Comparison of ENCODE assay signal across 1 cellular context in the genomic region with DNA sequence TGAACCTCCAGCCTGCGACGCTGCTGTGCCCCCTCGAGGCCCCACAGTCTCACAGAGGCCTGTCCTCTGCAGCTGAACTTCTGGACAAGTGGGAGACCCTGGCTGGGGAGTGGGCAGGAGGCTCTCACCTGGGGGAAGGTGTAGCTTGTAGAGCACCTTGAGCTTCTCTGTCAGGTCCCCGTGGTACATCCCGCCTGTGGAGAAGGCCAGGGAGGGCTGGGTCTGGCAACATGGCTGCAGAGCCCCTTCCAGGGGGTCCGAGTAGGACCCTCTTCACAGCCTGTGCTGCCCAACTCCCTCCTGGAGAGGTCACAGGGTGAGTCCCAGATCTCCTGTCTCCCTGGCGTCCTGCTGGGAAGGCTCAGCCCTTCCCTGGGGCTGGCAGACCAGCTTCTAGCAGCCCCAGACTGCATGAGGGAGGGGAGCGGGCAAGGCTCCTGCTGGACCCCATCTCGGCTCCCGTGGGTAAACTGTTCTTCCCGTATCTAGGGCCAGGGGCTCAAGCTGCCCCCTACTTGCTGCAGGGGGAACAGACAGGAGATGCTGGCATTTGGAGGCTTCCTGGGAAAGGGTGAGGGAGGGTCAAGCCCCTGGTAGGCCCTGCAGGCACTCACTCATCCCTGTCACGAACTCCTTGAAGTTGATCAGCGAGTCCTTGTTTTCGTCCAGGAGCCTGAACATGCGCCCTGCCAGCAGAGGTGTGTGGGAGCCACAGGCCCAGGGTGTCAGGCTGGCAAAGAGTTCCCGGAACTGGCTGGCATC.
TF ChIP-seq lines count a peak whose summit lies in the region.

No MANE protein-coding gene starts in this region.

TF ChIP-seq in IMR-90, 13 proteins besides CTCF, POLR2A, EP300 and RAD21:
- TF ChIP-seq MAZ (IDR thresholded peaks at IDR 0.05; ENCODE audit: borderline replicate concordance, low read depth, low read length) (no peak), BHLHE40 (IDR thresholded peaks at IDR 0.05; ENCODE audit: low read depth, low read length) (no peak)
